Comparison of ENCODE assay signal across 20 cellular contexts in the genomic region with DNA sequence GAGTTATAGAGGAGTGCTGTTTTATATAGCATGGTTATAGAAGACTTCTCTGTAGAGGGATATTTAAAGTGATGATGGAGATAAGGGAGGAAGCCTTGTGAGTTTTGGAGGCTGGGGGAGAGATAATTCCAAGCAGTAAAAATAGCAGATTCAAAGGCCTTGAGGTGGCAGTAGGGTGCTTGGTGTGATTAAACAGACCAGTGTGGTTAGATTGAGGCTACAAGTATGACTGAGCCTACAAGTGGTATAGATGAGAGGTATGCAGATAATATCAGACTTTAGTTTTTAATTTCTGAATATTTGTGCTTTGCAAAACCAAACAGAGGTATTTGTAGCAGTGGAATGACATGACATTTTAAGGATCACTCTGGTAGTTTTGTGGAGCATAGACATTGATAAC. TPM values are rescaled to one million over a fixed set of nuclear protein-coding genes. Genes with fewer than 3 reads are reported as not detected.
DNase-seq lines count a peak whose midpoint lies in the region; ATAC-seq and TF ChIP-seq lines count a peak whose summit lies in the region.
"Had no signal": no experiment of that assay in that cellular context is flagged by ENCODE, and none has a peak within 500 bp of the region (broad histone marks: within the 10 kb centered on the region; RNA-seq: fewer than 3 reads in every experiment).

No MANE protein-coding gene starts in this region.

- H3K27ac ChIP-seq in brain microvascular endothelial cell (no peak overlapping the region), coronary artery (no peak overlapping the region)
- H3K27ac ChIP-seq: colonic mucosa, KMS-11, left ventricle myocardium inferior had no signal

- peak; percentile 68 for ATAC-seq in GM19351 (IDR thresholded peaks at IDR 0.05; ENCODE audit: unreplicated experiment)
- ATAC-seq in HG03558 (IDR thresholded peaks at IDR 0.05; ENCODE audit: extremely low read depth, unreplicated experiment) = peak; percentile 54
- no peak for ATAC-seq in HG02678 (IDR thresholded peaks at IDR 0.05; ENCODE audit: unreplicated experiment)
- ATAC-seq: natural killer cell had no signal

- DNase-seq in GM10266 (ENCODE audit: extremely low spot score) (no peak), brain microvascular endothelial cell (no peak), coronary artery (ENCODE audit: low spot score) (no peak), posterior vena cava (ENCODE audit: low spot score) (no peak), T-helper 9 cell (no peak)
- DNase-seq: activated CD4-positive, alpha-beta T cell treated with anti-CD3 and anti-CD28 coated beads, Interleukin-2, amount 50 U/mL, for 48 hours; activated naive CD4-positive, alpha-beta T cell; colonic mucosa; DMS153; left ventricle myocardium inferior; natural killer cell; NCI-H146; NCI-H524 treated with DMSO at 0.1 percent for 48 hours; stimulated activated CD4-positive, alpha-beta T cell treated with anti-CD3 and anti-CD28 coated beads, Interleukin-4, amount 100 ng/mL, for 4 hours; stimulated activated naive CD4-positive, alpha-beta T cell had no signal

- TF ChIP-seq CTCF in GM10266 (IDR thresholded peaks at IDR 0.05; ENCODE audit: control insufficient read depth, insufficient read depth, low read depth, missing control alignments) (peak; percentile 4), brain microvascular endothelial cell (IDR thresholded peaks at IDR 0.05; ENCODE audit: low read depth, low read length, missing control alignments) (peak; percentile 31), coronary artery (IDR thresholded peaks at IDR 0.05) (no peak)

- intact Hi-C loops in posterior vena cava (cut with DNase I) = no loop called here

- no peak overlapping the region for H3K4me3 ChIP-seq in brain microvascular endothelial cell (ENCODE audit: low read depth, low read length)
- H3K4me3 ChIP-seq in coronary artery = no peak overlapping the region
- H3K4me3 ChIP-seq: colonic mucosa, HAP-1, left ventricle myocardium inferior had no signal

- H3K36me3 ChIP-seq in brain microvascular endothelial cell (replicated peaks) = no peaks in the 10 kb centered on the region
- H3K36me3 ChIP-seq: colonic mucosa, left ventricle myocardium inferior had no signal

- in situ Hi-C loops in brain microvascular endothelial cell (cut with HindIII; ENCODE audit: low pct_ligation_motif_present, low sequenced_read_pairs) = no loop called here

- H3K27me3 ChIP-seq in brain microvascular endothelial cell (replicated peaks) = no peaks in the 10 kb centered on the region
- H3K27me3 ChIP-seq: colonic mucosa had no signal

RNA-seq across cellular contexts. Expression of a gene that starts 20.3 kb away (rescaled TPM):
- total RNA-seq in posterior vena cava = 1 to 10 TPM; 5.1 to 6.3 TPM

RNA-seq across cellular contexts. Expression of a gene that starts 21.8 kb away (rescaled TPM):
- total RNA-seq in posterior vena cava = 10 to 100 TPM; 42.8 to 45.7 TPM
